31 cellular contexts compared by ENCODE assay signal in genomic region chr2:72050734-72051133, GRCh38.
"Had no signal": no experiment of that assay in that cellular context is flagged by ENCODE, and none has a peak within 500 bp of the region (broad histone marks: within the 10 kb centered on the region; RNA-seq: fewer than 3 reads in every experiment).

No MANE protein-coding gene starts in this region.

- H3K4me1 ChIP-seq: adrenal gland, body of pancreas, colonic mucosa, esophagus squamous epithelium, gastroesophageal sphincter had no signal

- H3K36me3 Mint-ChIP-seq: activated CD4-positive, alpha-beta memory T cell treated with anti-CD3 and anti-CD28 coated beads for 36 hours; activated CD8-positive, alpha-beta memory T cell treated with anti-CD3 and anti-CD28 coated beads, Interleukin-2, amount 10 ng/mL, durations not matched to agents 7 days and 5 days; activated naive CD8-positive, alpha-beta T cell treated with anti-CD3 and anti-CD28 coated beads for 36 hours had no signal

- H3K36me3 ChIP-seq: adrenal gland, cardiac muscle cell, colonic mucosa, esophagus squamous epithelium, gastroesophageal sphincter had no signal

- H3K4me3 Mint-ChIP-seq: activated CD4-positive, alpha-beta memory T cell treated with anti-CD3 and anti-CD28 coated beads for 36 hours; activated CD4-positive, alpha-beta T cell treated with anti-CD3 and anti-CD28 coated beads for 36 hours; activated CD4-positive, alpha-beta T cell treated with anti-CD3 and anti-CD28 coated beads, Interleukin-2, amount 10 ng/mL, durations not matched to agents 24 days and 14 days; activated CD8-positive, alpha-beta memory T cell treated with anti-CD3 and anti-CD28 coated beads, Interleukin-2, amount 10 ng/mL, durations not matched to agents 7 days and 5 days; activated CD8-positive, alpha-beta T cell treated with anti-CD3 and anti-CD28 coated beads, Interleukin-2, amount 10 ng/mL, durations not matched to agents 7 days and 5 days; activated naive CD4-positive, alpha-beta T cell treated with anti-CD3 and anti-CD28 coated beads for 36 hours; activated naive CD4-positive, alpha-beta T cell treated with anti-CD3 and anti-CD28 coated beads, Interleukin-2, amount 50 U/mL, for 24 hours; activated naive CD8-positive, alpha-beta T cell treated with anti-CD3 and anti-CD28 coated beads for 36 hours; activated naive CD8-positive, alpha-beta T cell treated with anti-CD3 and anti-CD28 coated beads, Interleukin-2, amount 50 U/mL, for 24 hours; activated T-helper 1 cell treated with anti-CD3 and anti-CD28 coated beads, Interleukin-12 subunit alpha, Interleukin-12 subunit beta, Interleukin-2, Interleukin-4 antibody, amounts not matched to agents 30 ng/mL and 10 ng/mL and 1 ng/mL, durations not matched to agents 14 hours and 24 hours and 36 hours had no signal

- H3K27me3 ChIP-seq: adrenal gland, body of pancreas, cardiac muscle cell, colonic mucosa, esophagus squamous epithelium, gastroesophageal sphincter had no signal

- H3K9me3 Mint-ChIP-seq: activated CD4-positive, alpha-beta memory T cell treated with anti-CD3 and anti-CD28 coated beads for 36 hours; activated CD4-positive, alpha-beta T cell treated with anti-CD3 and anti-CD28 coated beads, Interleukin-2, amount 10 ng/mL, durations not matched to agents 24 days and 14 days; activated naive CD8-positive, alpha-beta T cell treated with anti-CD3 and anti-CD28 coated beads, Interleukin-2, amount 50 U/mL, for 24 hours; activated T-helper 1 cell treated with anti-CD3 and anti-CD28 coated beads, Interleukin-12 subunit alpha, Interleukin-12 subunit beta, Interleukin-2, Interleukin-4 antibody, amounts not matched to agents 30 ng/mL and 10 ng/mL and 1 ng/mL, durations not matched to agents 14 hours and 24 hours and 36 hours; activated T-helper 2 cell treated with anti-CD3 and anti-CD28 coated beads, Interferon-gamma antibody, Interleukin-2, Interleukin-4, amounts not matched to agents 10 μg/mL and 5 μg/mL and 100 μg/mL, durations not matched to agents 14 hours and 24 hours and 36 hours had no signal

- H3K27me3 Mint-ChIP-seq: activated CD4-positive, alpha-beta memory T cell treated with anti-CD3 and anti-CD28 coated beads for 36 hours; activated CD4-positive, alpha-beta T cell treated with anti-CD3 and anti-CD28 coated beads, Interleukin-2, amount 10 ng/mL, durations not matched to agents 24 days and 14 days; activated CD8-positive, alpha-beta memory T cell treated with anti-CD3 and anti-CD28 coated beads, Interleukin-2, amount 10 ng/mL, durations not matched to agents 7 days and 5 days had no signal

- DNase-seq: activated CD4-positive, alpha-beta memory T cell treated with anti-CD3 and anti-CD28 coated beads for 36 hours; activated CD4-positive, alpha-beta T cell treated with anti-CD3 and anti-CD28 coated beads for 36 hours; activated CD4-positive, alpha-beta T cell treated with anti-CD3 and anti-CD28 coated beads, Interleukin-2, amount 10 ng/mL, durations not matched to agents 24 days and 14 days; activated CD4-positive, CD25-positive, alpha-beta regulatory T cell; activated CD4-positive, CD25-positive, alpha-beta regulatory T cell treated with anti-CD3 and anti-CD28 coated beads, Interleukin-2, amount 50 U/mL, for 72 hours; activated CD8-positive, alpha-beta memory T cell treated with anti-CD3 and anti-CD28 coated beads, Interleukin-2, amount 10 ng/mL, durations not matched to agents 7 days and 5 days; activated CD8-positive, alpha-beta memory T cell treated with anti-CD3 and anti-CD28 coated beads, Interleukin-2, amount 50 U/mL, for 4 hours; activated CD8-positive, alpha-beta T cell treated with anti-CD3 and anti-CD28 coated beads, Interleukin-2, amount 10 ng/mL, durations not matched to agents 7 days and 5 days; activated effector memory CD4-positive, alpha-beta T cell treated with anti-CD3 and anti-CD28 coated beads, Interleukin-2, amount 50 U/mL, for 16 hours; activated naive CD4-positive, alpha-beta T cell treated with anti-CD3 and anti-CD28 coated beads for 36 hours; activated naive CD8-positive, alpha-beta T cell treated with anti-CD3 and anti-CD28 coated beads for 36 hours; activated naive CD8-positive, alpha-beta T cell treated with anti-CD3 and anti-CD28 coated beads, Interleukin-2, amount 50 U/mL, for 24 hours; activated T-cell treated with anti-CD3 and anti-CD28 coated beads, Interleukin-2, amount 50 U/mL, for 1 hour; activated T-cell treated with anti-CD3 and anti-CD28 coated beads, Interleukin-2, amount 50 U/mL, for 48 hours; adrenal gland; amygdala; aorta; body of pancreas; central memory CD4-positive, alpha-beta T cell; cerebellar nuclear complex; colonic mucosa; effector CD8-positive, alpha-beta T cell; esophagus squamous epithelium; foreskin melanocyte; T-helper 2 cell had no signal

- H3K4me3 ChIP-seq: adrenal gland, body of pancreas, cardiac muscle cell, colonic mucosa, esophagus squamous epithelium, gastroesophageal sphincter had no signal

- H3K27ac ChIP-seq: adrenal gland, body of pancreas, cardiac muscle cell, colonic mucosa, epithelial cell of prostate, esophagus squamous epithelium, gastroesophageal sphincter had no signal

- ATAC-seq: activated CD4-positive, alpha-beta T cell treated with anti-CD3 and anti-CD28 coated beads for 36 hours; activated CD8-positive, alpha-beta memory T cell treated with anti-CD3 and anti-CD28 coated beads, Interleukin-2, amount 10 ng/mL, durations not matched to agents 7 days and 5 days; activated CD8-positive, alpha-beta T cell treated with anti-CD3 and anti-CD28 coated beads, Interleukin-2, amount 10 ng/mL, durations not matched to agents 7 days and 5 days; activated naive CD8-positive, alpha-beta T cell treated with anti-CD3 and anti-CD28 coated beads, Interleukin-2, amount 50 U/mL, for 24 hours; body of pancreas; gastroesophageal sphincter had no signal

- H3K4me1 Mint-ChIP-seq: activated CD4-positive, alpha-beta T cell treated with anti-CD3 and anti-CD28 coated beads for 36 hours; activated CD4-positive, alpha-beta T cell treated with anti-CD3 and anti-CD28 coated beads, Interleukin-2, amount 10 ng/mL, durations not matched to agents 24 days and 14 days; activated CD8-positive, alpha-beta memory T cell treated with anti-CD3 and anti-CD28 coated beads, Interleukin-2, amount 10 ng/mL, durations not matched to agents 7 days and 5 days; activated naive CD4-positive, alpha-beta T cell treated with anti-CD3 and anti-CD28 coated beads, Interleukin-2, amount 50 U/mL, for 24 hours; activated naive CD8-positive, alpha-beta T cell treated with anti-CD3 and anti-CD28 coated beads for 36 hours; activated naive CD8-positive, alpha-beta T cell treated with anti-CD3 and anti-CD28 coated beads, Interleukin-2, amount 50 U/mL, for 24 hours had no signal

- H3K27ac Mint-ChIP-seq: activated CD4-positive, alpha-beta memory T cell treated with anti-CD3 and anti-CD28 coated beads for 36 hours; activated CD4-positive, alpha-beta T cell treated with anti-CD3 and anti-CD28 coated beads for 36 hours; activated CD4-positive, alpha-beta T cell treated with anti-CD3 and anti-CD28 coated beads, Interleukin-2, amount 10 ng/mL, durations not matched to agents 24 days and 14 days; activated CD8-positive, alpha-beta memory T cell treated with anti-CD3 and anti-CD28 coated beads, Interleukin-2, amount 10 ng/mL, durations not matched to agents 7 days and 5 days; activated CD8-positive, alpha-beta T cell treated with anti-CD3 and anti-CD28 coated beads, Interleukin-2, amount 10 ng/mL, durations not matched to agents 7 days and 5 days; activated naive CD4-positive, alpha-beta T cell treated with anti-CD3 and anti-CD28 coated beads for 36 hours; activated naive CD4-positive, alpha-beta T cell treated with anti-CD3 and anti-CD28 coated beads, Interleukin-2, amount 50 U/mL, for 24 hours; activated naive CD8-positive, alpha-beta T cell treated with anti-CD3 and anti-CD28 coated beads for 36 hours; activated naive CD8-positive, alpha-beta T cell treated with anti-CD3 and anti-CD28 coated beads, Interleukin-2, amount 50 U/mL, for 24 hours; activated T-helper 1 cell treated with anti-CD3 and anti-CD28 coated beads, Interleukin-12 subunit alpha, Interleukin-12 subunit beta, Interleukin-2, Interleukin-4 antibody, amounts not matched to agents 30 ng/mL and 10 ng/mL and 1 ng/mL, durations not matched to agents 14 hours and 24 hours and 36 hours; activated T-helper 2 cell treated with anti-CD3 and anti-CD28 coated beads, Interferon-gamma antibody, Interleukin-2, Interleukin-4, amounts not matched to agents 10 μg/mL and 5 μg/mL and 100 μg/mL, durations not matched to agents 14 hours and 24 hours and 36 hours had no signal

- H3K9me3 ChIP-seq: body of pancreas, colonic mucosa had no signal
